8 cellular contexts compared by ENCODE assay signal in genomic region chr3:53131136-53131495, GRCh38. TPM values are rescaled to one million over a fixed set of nuclear protein-coding genes. Genes with fewer than 3 reads are reported as not detected.
DNase-seq lines count a peak whose midpoint lies in the region; ATAC-seq and TF ChIP-seq lines count a peak whose summit lies in the region.

No MANE protein-coding gene starts in this region.

- peaks cover 5% of the 10 kb centered on the region for H3K36me3 Mint-ChIP-seq in activated CD4-positive, alpha-beta memory T cell treated with anti-CD3 and anti-CD28 coated beads for 36 hours
- H3K36me3 Mint-ChIP-seq in stimulated activated effector memory CD8-positive, alpha-beta T cell treated with anti-CD3 and anti-CD28 coated beads, Interleukin-12 subunit alpha, Interleukin-12 subunit beta, amount 100 ng/mL, for 72 hours: peaks cover 8% of the 10 kb centered on the region

- TF ChIP-seq CTCF in HL-60 (IDR thresholded peaks at IDR 0.05; ENCODE audit: insufficient read depth, low read length): no peak
- no peak for TF ChIP-seq CTCF in hepatocyte (IDR thresholded peaks at IDR 0.05; ENCODE audit: poor library complexity)

- peak overlapping the region; percentile 96 for H2AFZ ChIP-seq in hepatocyte

- peak overlapping the region; percentile 97 for H3K27ac Mint-ChIP-seq in activated CD4-positive, alpha-beta memory T cell treated with anti-CD3 and anti-CD28 coated beads for 36 hours
- H3K27ac Mint-ChIP-seq in stimulated activated effector memory CD8-positive, alpha-beta T cell treated with anti-CD3 and anti-CD28 coated beads, Interleukin-12 subunit alpha, Interleukin-12 subunit beta, amount 100 ng/mL, for 72 hours: peak overlapping the region; percentile 97

- POLR2A ChIA-PET in activated CD4-positive, alpha-beta memory T cell treated with anti-CD3 and anti-CD28 coated beads for 36 hours (lab: Charles Lee): interaction anchor here (1.5 kb wide), 1 partner anchor 65 kb away, joined by 3 read pairs; no protein-coding TSS in a partner anchor

- DNase-seq in HL-60 (ENCODE audit: low read depth in 1 of 2, low spot score in 1 of 2): no peak
- no peak for DNase-seq in activated CD4-positive, alpha-beta memory T cell treated with anti-CD3 and anti-CD28 coated beads for 36 hours
- no peak for DNase-seq in hepatocyte (ENCODE audit: low spot score)
- DNase-seq in stimulated activated effector memory CD8-positive, alpha-beta T cell treated with anti-CD3 and anti-CD28 coated beads, Interleukin-12 subunit alpha, Interleukin-12 subunit beta, amount 100 ng/mL, for 72 hours (ENCODE audit: low spot score in 2 of 2): no peak
- no peak for DNase-seq in stimulated activated CD4-positive, alpha-beta T cell treated with anti-CD3 and anti-CD28 coated beads, Interleukin-15, amount 100 ng/mL, for 24 hours
- DNase-seq in SKM-1 treated with dmso at 0.1 percent for 144 hours (lab: John Stamatoyannopoulos, UW; ENCODE audit: unreplicated experiment): no peak
- DNase-seq in SKM-1 (lab: John Stamatoyannopoulos, UW; ENCODE audit: unreplicated experiment): no peak

- peaks cover 11% of the 10 kb centered on the region for H3K4me1 ChIP-seq in hepatocyte (ENCODE audit: insufficient read depth)

- H3K4me3 Mint-ChIP-seq in activated CD4-positive, alpha-beta memory T cell treated with anti-CD3 and anti-CD28 coated beads for 36 hours: peak overlapping the region; percentile 95
- peak overlapping the region; percentile 85 for H3K4me3 Mint-ChIP-seq in stimulated activated effector memory CD8-positive, alpha-beta T cell treated with anti-CD3 and anti-CD28 coated beads, Interleukin-12 subunit alpha, Interleukin-12 subunit beta, amount 100 ng/mL, for 72 hours

- no peaks in the 10 kb centered on the region for H4K20me1 ChIP-seq in hepatocyte (ENCODE audit: insufficient read depth, poor library complexity, severe bottlenecking)

- WGBS in hepatocyte (ENCODE audit: low lambda C conversion rate, missing lambda C conversion rate): 92% methylated on average over 4 of the region's 4 CpGs

- peaks cover 21% of the 10 kb centered on the region for H3K79me2 ChIP-seq in hepatocyte

- H3K27ac ChIP-seq in HL-60 (replicated peaks) (peak overlapping the region; percentile 90), hepatocyte (peak overlapping the region; percentile 95)

- H3K4me2 ChIP-seq in hepatocyte: peak overlapping the region; percentile 78

- no peaks in the 10 kb centered on the region for H3K36me3 ChIP-seq in hepatocyte (replicated peaks; ENCODE audit: insufficient read depth, low read depth)

- CTCF ChIA-PET in activated CD4-positive, alpha-beta memory T cell treated with anti-CD3 and anti-CD28 coated beads for 36 hours (lab: Charles Lee): interaction anchor here (0.7 to 8.0 kb wide), 4 partner anchors 16 to 65 kb away, joined by 3 to 141 read pairs (median 12); no protein-coding TSS in a partner anchor

- no peaks in the 10 kb centered on the region for H3K9me2 ChIP-seq in hepatocyte (replicated peaks; ENCODE audit: insufficient read depth)

- ATAC-seq in stimulated activated effector memory CD8-positive, alpha-beta T cell treated with anti-CD3 and anti-CD28 coated beads, Interleukin-12 subunit alpha, Interleukin-12 subunit beta, amount 100 ng/mL, for 72 hours: no peak
- ATAC-seq in HG03045 (IDR thresholded peaks at IDR 0.05; ENCODE audit: unreplicated experiment): no peak

- no peaks in the 10 kb centered on the region for H3K27me3 Mint-ChIP-seq in activated CD4-positive, alpha-beta memory T cell treated with anti-CD3 and anti-CD28 coated beads for 36 hours

- H3K4me3 ChIP-seq in HL-60 (replicated peaks; ENCODE audit: insufficient read depth, low read length) (peak overlapping the region; percentile 89), hepatocyte (no peak overlapping the region)

- H3K27me3 ChIP-seq in HL-60 (ENCODE audit: insufficient read depth, poor library complexity, severe bottlenecking) (no peaks in the 10 kb centered on the region), hepatocyte (no peaks in the 10 kb centered on the region)

- no peaks in the 10 kb centered on the region for H3K9me3 ChIP-seq in hepatocyte (ENCODE audit: low read depth)

- intact Hi-C loops in activated CD4-positive, alpha-beta memory T cell treated with anti-CD3 and anti-CD28 coated beads for 36 hours (cut with micrococcal nuclease): loop anchor here (5.0 kb wide), 1 partner anchor 126 kb away; the partner anchor contains the start of gene TKT

- no peaks in the 10 kb centered on the region for H3K9me3 Mint-ChIP-seq in activated CD4-positive, alpha-beta memory T cell treated with anti-CD3 and anti-CD28 coated beads for 36 hours
- H3K9me3 Mint-ChIP-seq in stimulated activated effector memory CD8-positive, alpha-beta T cell treated with anti-CD3 and anti-CD28 coated beads, Interleukin-12 subunit alpha, Interleukin-12 subunit beta, amount 100 ng/mL, for 72 hours: no peaks in the 10 kb centered on the region

- peaks cover 21% of the 10 kb centered on the region for H3K4me1 Mint-ChIP-seq in activated CD4-positive, alpha-beta memory T cell treated with anti-CD3 and anti-CD28 coated beads for 36 hours (ENCODE audit: low read depth)
- H3K4me1 Mint-ChIP-seq in stimulated activated effector memory CD8-positive, alpha-beta T cell treated with anti-CD3 and anti-CD28 coated beads, Interleukin-12 subunit alpha, Interleukin-12 subunit beta, amount 100 ng/mL, for 72 hours: peaks cover 18% of the 10 kb centered on the region

RNA-seq across cellular contexts. Expression of gene RFT1, which starts 0.9 kb away (rescaled TPM):
- 10 to 100 TPM; 35.0 to 38.2 TPM for total RNA-seq in activated CD4-positive, alpha-beta memory T cell treated with anti-CD3 and anti-CD28 coated beads for 36 hours
- 15.9 and 18.5 TPM in 2 replicates for total RNA-seq in hepatocyte
- 23.1 and 32.0 TPM in 2 replicates for polyA plus RNA-seq in hepatocyte

RNA-seq across cellular contexts. Expression of gene PRKCD, which starts 29.9 kb away (rescaled TPM):
- total RNA-seq in activated CD4-positive, alpha-beta memory T cell treated with anti-CD3 and anti-CD28 coated beads for 36 hours: 10 to 100 TPM; 23.8 to 25.9 TPM
- total RNA-seq in hepatocyte: 12.3 and 12.8 TPM in 2 replicates
- polyA plus RNA-seq in hepatocyte: 18.6 and 23.6 TPM in 2 replicates
